Comparison of ENCODE assay signal across 8 cellular contexts in genomic region chr3:49358217-49358883, GRCh38.
DNase-seq lines count a peak whose midpoint lies in the region; ATAC-seq lines count a peak whose summit lies in the region.

Gene GPX1, minus strand, starts transcription at chr3:49358353. Its CDS starts 75 bp downstream, at chr3:49358278.

- DNase-seq in AG08395 (ENCODE audit: low spot score) (peak; percentile 93), NCI-H345 treated with DMSO at 0.1 percent for 48 hours (lab: John Stamatoyannopoulos, UW; ENCODE audit: unreplicated experiment) (peak; percentile 81), cerebellar nuclear complex (lab: John Stamatoyannopoulos, UW) (peak; percentile 9 to 77), islet precursor cell (peak; percentile 99)
- DNase-seq in stimulated activated CD4-positive, alpha-beta T cell treated with anti-CD3 and anti-CD28 coated beads, Interleukin-12 subunit alpha, Interleukin-12 subunit beta, amount 100 ng/mL, for 4 hours = peak; percentile 78

- ATAC-seq in GM18909 (IDR thresholded peaks at IDR 0.05; ENCODE audit: poor library complexity, unreplicated experiment) (peak; percentile 85), HG03196 (IDR thresholded peaks at IDR 0.05; ENCODE audit: unreplicated experiment) (peak; percentile 85)
- peak; percentile 86 to 87 for ATAC-seq in activated CD4-positive, CD25-positive, alpha-beta regulatory T cell treated with anti-CD3 and anti-CD28 coated beads, Interleukin-2, amount 50 U/mL, for 24 hours

Comparison
In these comparisons a context has a peak if more than half of its experiments do, and no peak if none do; other contexts are left out.
1. Peak in every context shown above with its lines: DNase-seq and ATAC-seq.
2. DNase-seq: peak in every context shown above with its lines; median percentile 99 in islet precursor cell; 93 in AG08395; 81 in NCI-H345 treated with DMSO at 0.1 percent for 48 hours; 78 in stimulated activated CD4-positive, alpha-beta T cell treated with anti-CD3 and anti-CD28 coated beads, Interleukin-12 subunit alpha, Interleukin-12 subunit beta, amount 100 ng/mL, for 4 hours; 43 in cerebellar nuclear complex.